In genomic region chr5:178248750-178249149, GRCh38 we compare ENCODE assay signal across 19 cellular contexts. TPM values are rescaled to one million over a fixed set of nuclear protein-coding genes. Genes with fewer than 3 reads are reported as not detected.
DNase-seq lines count a peak whose midpoint lies in the region; ATAC-seq and TF ChIP-seq lines count a peak whose summit lies in the region.
"Had no signal": no experiment of that assay in that cellular context is flagged by ENCODE, and none has a peak within 500 bp of the region (broad histone marks: within the 10 kb centered on the region; RNA-seq: fewer than 3 reads in every experiment).

No MANE protein-coding gene starts in this region.

- peaks cover 3% of the 10 kb centered on the region; the same call in 1 of the 2 replicates for H3K27me3 ChIP-seq in IMR-90 (ENCODE audit: control insufficient read depth, insufficient read depth, low read length)

- no peak for TF ChIP-seq RAD21 in IMR-90 (IDR thresholded peaks at IDR 0.05; ENCODE audit: low read length)

- H2BK15ac ChIP-seq in IMR-90 (ENCODE audit: low read depth, low read length): no peak overlapping the region

- no peak overlapping the region for H4K8ac ChIP-seq in IMR-90 (ENCODE audit: low read depth in 2 of 2, low read length in 2 of 2)

- no peak overlapping the region for H2BK5ac ChIP-seq in IMR-90 (ENCODE audit: low read depth, low read length, poor library complexity, severe bottlenecking)

- no peaks in the 10 kb centered on the region for H3K27me3 Mint-ChIP-seq in activated naive CD8-positive, alpha-beta T cell treated with anti-CD3 and anti-CD28 coated beads for 36 hours
- H3K27me3 Mint-ChIP-seq in activated naive CD8-positive, alpha-beta T cell treated with anti-CD3 and anti-CD28 coated beads, Interleukin-2, amount 50 U/mL, for 24 hours: no peaks in the 10 kb centered on the region
- H3K27me3 Mint-ChIP-seq in effector memory CD8-positive, alpha-beta T cell: no peaks in the 10 kb centered on the region

- H3K4ac ChIP-seq in IMR-90 (ENCODE audit: low read depth, low read length): no peak overlapping the region

- no peak overlapping the region for H3K4me3 Mint-ChIP-seq in activated naive CD8-positive, alpha-beta T cell treated with anti-CD3 and anti-CD28 coated beads for 36 hours
- no peak overlapping the region for H3K4me3 Mint-ChIP-seq in activated naive CD8-positive, alpha-beta T cell treated with anti-CD3 and anti-CD28 coated beads, Interleukin-2, amount 50 U/mL, for 24 hours
- peak overlapping the region; percentile 59 to 60 for H3K4me3 Mint-ChIP-seq in effector memory CD8-positive, alpha-beta T cell
- peak overlapping the region; percentile 46 for H3K4me3 Mint-ChIP-seq in stimulated activated effector memory CD8-positive, alpha-beta T cell treated with anti-CD3 and anti-CD28 coated beads, Interleukin-12 subunit alpha, Interleukin-12 subunit beta, amount 100 ng/mL, for 72 hours
- H3K4me3 Mint-ChIP-seq: HFFc6 had no signal

- no TSS peak for BruUV-seq in IMR-90 (replicated peaks; lab: Mats Ljungman, UMichigan)

- intact Hi-C loops in IMR-90 (cut with micrococcal nuclease): no loop called here

- no peak overlapping the region for H3K56ac ChIP-seq in IMR-90 (ENCODE audit: extremely low read depth, insufficient read depth, low read length)

- H3K4me1 Mint-ChIP-seq in activated naive CD8-positive, alpha-beta T cell treated with anti-CD3 and anti-CD28 coated beads for 36 hours: peaks cover 12% of the 10 kb centered on the region
- H3K4me1 Mint-ChIP-seq in activated naive CD8-positive, alpha-beta T cell treated with anti-CD3 and anti-CD28 coated beads, Interleukin-2, amount 50 U/mL, for 24 hours: peaks cover 24% of the 10 kb centered on the region
- H3K4me1 Mint-ChIP-seq in effector memory CD8-positive, alpha-beta T cell (ENCODE audit: low read depth in 2 of 2): peaks cover 13 to 35% of the 10 kb centered on the region in 2 donors
- H3K4me1 Mint-ChIP-seq in stimulated activated effector memory CD8-positive, alpha-beta T cell treated with anti-CD3 and anti-CD28 coated beads, Interleukin-12 subunit alpha, Interleukin-12 subunit beta, amount 100 ng/mL, for 72 hours: peaks cover 44% of the 10 kb centered on the region

- H4K91ac ChIP-seq in IMR-90 (ENCODE audit: insufficient read depth, low read depth, low read length): no peak overlapping the region

- H3K14ac ChIP-seq in IMR-90 (replicated peaks; ENCODE audit: low read depth, low read length): no peak overlapping the region

- no peak overlapping the region for H3K4me3 ChIP-seq in IMR-90 (ENCODE audit: insufficient read depth, low read depth, low read length)

- CTCF ChIA-PET in IMR-90 (lab: Yijun Ruan, JAX): no interaction called here

- 81% methylated on average over 8 of the region's 18 CpGs; no CpG with 5 or more reads in 1 of the 2 experiments for WGBS in IMR-90 (ENCODE audit: extremely low coverage in 2 of 2, insufficient read length in 1 of 2), 2 experiments

- H2AK5ac ChIP-seq in IMR-90 (ENCODE audit: low read depth, low read length): no peak overlapping the region

- no peaks in the 10 kb centered on the region for H3K79me1 ChIP-seq in IMR-90 (ENCODE audit: low read depth in 1 of 2, low read length in 2 of 2)

- H4K20me1 ChIP-seq in IMR-90 (ENCODE audit: insufficient read depth, low read length): no peaks in the 10 kb centered on the region

- TF ChIP-seq CTCF in IMR-90 (conservative IDR thresholded peaks at IDR 0.05; ENCODE audit: low read depth, low read length): no peak

- dilution Hi-C loops in IMR-90 (cut with HindIII; ENCODE audit: low sequenced_read_pairs, unreplicated experiment): no loop called here

- no peak overlapping the region for H3K4me2 ChIP-seq in IMR-90 (ENCODE audit: low read depth, low read length)
- H3K4me2 ChIP-seq: SK-N-SH had no signal

- no peak overlapping the region for H3K9ac ChIP-seq in IMR-90 (ENCODE audit: low read depth, low read length)
- H3K9ac ChIP-seq: SK-N-SH had no signal

- no peaks in the 10 kb centered on the region for H3K9me3 ChIP-seq in IMR-90 (ENCODE audit: control insufficient read depth, insufficient read depth, low read length)
- H3K9me3 ChIP-seq: SK-N-SH had no signal

- no peaks in the 10 kb centered on the region for H3K36me3 ChIP-seq in IMR-90 (ENCODE audit: control insufficient read depth, insufficient read depth, low read length)

- no peaks in the 10 kb centered on the region for H3K9me1 ChIP-seq in IMR-90 (ENCODE audit: insufficient read depth, low read length)

- H2AFZ ChIP-seq in IMR-90 (replicated peaks; ENCODE audit: low read length, poor library complexity): peak overlapping the region; percentile 10

- H3K27ac Mint-ChIP-seq in activated naive CD8-positive, alpha-beta T cell treated with anti-CD3 and anti-CD28 coated beads for 36 hours: peak overlapping the region; percentile 77
- H3K27ac Mint-ChIP-seq in activated naive CD8-positive, alpha-beta T cell treated with anti-CD3 and anti-CD28 coated beads, Interleukin-2, amount 50 U/mL, for 24 hours: no peak overlapping the region
- H3K27ac Mint-ChIP-seq in effector memory CD8-positive, alpha-beta T cell: peak overlapping the region in 1 of 2 donors; percentile 90
- peak overlapping the region; percentile 87 for H3K27ac Mint-ChIP-seq in stimulated activated effector memory CD8-positive, alpha-beta T cell treated with anti-CD3 and anti-CD28 coated beads, Interleukin-12 subunit alpha, Interleukin-12 subunit beta, amount 100 ng/mL, for 72 hours
- H3K27ac Mint-ChIP-seq: HFFc6 had no signal

- H3K27ac ChIP-seq in IMR-90 (ENCODE audit: insufficient read depth, low read length): no peak overlapping the region

- DNase-seq in activated naive CD8-positive, alpha-beta T cell treated with anti-CD3 and anti-CD28 coated beads for 36 hours: no peak
- no peak for DNase-seq in activated naive CD8-positive, alpha-beta T cell treated with anti-CD3 and anti-CD28 coated beads, Interleukin-2, amount 50 U/mL, for 24 hours
- DNase-seq in IMR-90 (no peak), nucleus accumbens (lab: John Stamatoyannopoulos, UW) (no peak), iPS-NIHi7 (ENCODE audit: extremely low spot score) (no peak), HUDEP-2 (lab: John Stamatoyannopoulos, UW; ENCODE audit: unreplicated experiment in 76 of 76) (no peak)
- DNase-seq in effector memory CD8-positive, alpha-beta T cell: no peak
- DNase-seq in stimulated activated effector memory CD8-positive, alpha-beta T cell treated with anti-CD3 and anti-CD28 coated beads, Interleukin-12 subunit alpha, Interleukin-12 subunit beta, amount 100 ng/mL, for 72 hours (ENCODE audit: low spot score in 2 of 2): no peak
- DNase-seq: DMS79, H7, HFFc6, NCI-H1105 treated with DMSO at 0.1 percent for 48 hours, NCI-H1694, NCI-H2227 treated with DMSO at 0.1 percent for 48 hours, NCI-H510A treated with DMSO at 0.1 percent for 48 hours, NCI-H774, OCI-M1, SHP77 treated with DMSO at 0.1 percent for 48 hours, SK-N-SH had no signal

- no peak overlapping the region for H4K5ac ChIP-seq in IMR-90 (ENCODE audit: low read depth, low read length)

- no peak overlapping the region for H2BK20ac ChIP-seq in IMR-90 (ENCODE audit: low read depth, low read length)

- H3K23ac ChIP-seq in IMR-90 (ENCODE audit: low read depth, low read length): no peak overlapping the region

- TF ChIP-seq POLR2A in IMR-90 (IDR thresholded peaks at IDR 0.05; ENCODE audit: low read depth, low read length): no peak

- POLR2A ChIA-PET in IMR-90 (lab: Charles Lee; ENCODE audit: unreplicated experiment): no interaction called here

- H3K9me3 Mint-ChIP-seq in activated naive CD8-positive, alpha-beta T cell treated with anti-CD3 and anti-CD28 coated beads for 36 hours: no peaks in the 10 kb centered on the region
- no peaks in the 10 kb centered on the region for H3K9me3 Mint-ChIP-seq in activated naive CD8-positive, alpha-beta T cell treated with anti-CD3 and anti-CD28 coated beads, Interleukin-2, amount 50 U/mL, for 24 hours
- no peaks in the 10 kb centered on the region for H3K9me3 Mint-ChIP-seq in effector memory CD8-positive, alpha-beta T cell
- no peaks in the 10 kb centered on the region for H3K9me3 Mint-ChIP-seq in stimulated activated effector memory CD8-positive, alpha-beta T cell treated with anti-CD3 and anti-CD28 coated beads, Interleukin-12 subunit alpha, Interleukin-12 subunit beta, amount 100 ng/mL, for 72 hours
- H3K9me3 Mint-ChIP-seq: HFFc6 had no signal

- peaks cover 2% of the 10 kb centered on the region; the same call in 1 of the 2 replicates for H3K4me1 ChIP-seq in IMR-90 (ENCODE audit: control insufficient read depth, insufficient read depth, low read length)

- H2AK9ac ChIP-seq in IMR-90 (replicated peaks; ENCODE audit: low read depth, low read length, poor library complexity): no peak overlapping the region

- H3K18ac ChIP-seq in IMR-90 (ENCODE audit: low read depth, low read length): no peak overlapping the region

- H2BK120ac ChIP-seq in IMR-90 (ENCODE audit: low read depth, low read length): no peak overlapping the region

- no peak for ATAC-seq in activated naive CD8-positive, alpha-beta T cell treated with anti-CD3 and anti-CD28 coated beads, Interleukin-2, amount 50 U/mL, for 24 hours
- ATAC-seq in IMR-90 (ENCODE audit: low read depth): no peak
- ATAC-seq in effector memory CD8-positive, alpha-beta T cell (replicated peaks): no peak
- no peak for ATAC-seq in stimulated activated effector memory CD8-positive, alpha-beta T cell treated with anti-CD3 and anti-CD28 coated beads, Interleukin-12 subunit alpha, Interleukin-12 subunit beta, amount 100 ng/mL, for 72 hours

- in situ Hi-C loops in IMR-90 (cut with MboI; ENCODE audit: low sequenced_read_pairs): no loop called here

- no peaks in the 10 kb centered on the region for H3K36me3 Mint-ChIP-seq in activated naive CD8-positive, alpha-beta T cell treated with anti-CD3 and anti-CD28 coated beads for 36 hours
- H3K36me3 Mint-ChIP-seq in activated naive CD8-positive, alpha-beta T cell treated with anti-CD3 and anti-CD28 coated beads, Interleukin-2, amount 50 U/mL, for 24 hours (ENCODE audit: low read depth): no peaks in the 10 kb centered on the region
- peaks cover 15% of the 10 kb centered on the region for H3K36me3 Mint-ChIP-seq in effector memory CD8-positive, alpha-beta T cell (ENCODE audit: insufficient read depth)
- peaks cover 13% of the 10 kb centered on the region for H3K36me3 Mint-ChIP-seq in stimulated activated effector memory CD8-positive, alpha-beta T cell treated with anti-CD3 and anti-CD28 coated beads, Interleukin-12 subunit alpha, Interleukin-12 subunit beta, amount 100 ng/mL, for 72 hours

TF ChIP-seq in IMR-90, 13 proteins besides CTCF, POLR2A, EP300 and RAD21 (continues in another document):
- no peak for TF ChIP-seq NFE2L2 (IDR thresholded peaks at IDR 0.05; ENCODE audit: low read depth, low read length)

RNA-seq across cellular contexts. Expression of gene PHYKPL, which starts 16.1 kb away (rescaled TPM):
- total RNA-seq in activated naive CD8-positive, alpha-beta T cell treated with anti-CD3 and anti-CD28 coated beads for 36 hours: 10 to 100 TPM; 47.4 to 54.8 TPM
- 8.6 and 10.0 TPM in 2 replicates for total RNA-seq in IMR-90 (2012; rRNA removed)
- polyA plus RNA-seq in IMR-90 (2012; rRNA removed): 24.5 and 25.5 TPM in 2 replicates
- 11.2 and 15.3 TPM in 2 replicates for polyA plus RNA-seq in IMR-90 (2012; cell fraction: cytosol; rRNA removed)
- 124 and 147 TPM in 2 replicates for polyA plus RNA-seq in IMR-90 (2012; cell fraction: nucleus; rRNA removed; ENCODE audit: low replicate concordance)

RNA-seq across cellular contexts. Expression of gene HNRNPAB, which starts 44.4 kb away (rescaled TPM):
- total RNA-seq in activated naive CD8-positive, alpha-beta T cell treated with anti-CD3 and anti-CD28 coated beads for 36 hours: 100 to 1,000 TPM; 599 to 600 TPM
- 32.1 and 54.4 TPM in 2 replicates for total RNA-seq in IMR-90 (2012; rRNA removed)
- 122 and 128 TPM in 2 replicates for polyA plus RNA-seq in IMR-90 (2012; rRNA removed)
- 87.4 and 104 TPM in 2 replicates for polyA plus RNA-seq in IMR-90 (2012; cell fraction: cytosol; rRNA removed)
- 69.1 and 95.9 TPM in 2 replicates for polyA plus RNA-seq in IMR-90 (2012; cell fraction: nucleus; rRNA removed; ENCODE audit: low replicate concordance)

Comparison
In these comparisons a context has a peak if more than half of its experiments do, and no peak if none do; other contexts are left out.
1. H3K4me3 Mint-ChIP-seq: peak in effector memory CD8-positive, alpha-beta T cell (2 of 2) and stimulated activated effector memory CD8-positive, alpha-beta T cell treated with anti-CD3 and anti-CD28 coated beads, Interleukin-12 subunit alpha, Interleukin-12 subunit beta, amount 100 ng/mL, for 72 hours (single experiment); none in activated naive CD8-positive, alpha-beta T cell treated with anti-CD3 and anti-CD28 coated beads for 36 hours (single experiment) and activated naive CD8-positive, alpha-beta T cell treated with anti-CD3 and anti-CD28 coated beads, Interleukin-2, amount 50 U/mL, for 24 hours (single experiment).
2. RNA of gene HNRNPAB, which starts 44.4 kb away (total RNA-seq): 599 to 600 TPM in activated naive CD8-positive, alpha-beta T cell treated with anti-CD3 and anti-CD28 coated beads for 36 hours; 32.1 to 54.4 TPM in IMR-90; every median in the first group is over 10 times any median in the second.